14 cellular contexts compared by ENCODE assay signal in the genomic region with DNA sequence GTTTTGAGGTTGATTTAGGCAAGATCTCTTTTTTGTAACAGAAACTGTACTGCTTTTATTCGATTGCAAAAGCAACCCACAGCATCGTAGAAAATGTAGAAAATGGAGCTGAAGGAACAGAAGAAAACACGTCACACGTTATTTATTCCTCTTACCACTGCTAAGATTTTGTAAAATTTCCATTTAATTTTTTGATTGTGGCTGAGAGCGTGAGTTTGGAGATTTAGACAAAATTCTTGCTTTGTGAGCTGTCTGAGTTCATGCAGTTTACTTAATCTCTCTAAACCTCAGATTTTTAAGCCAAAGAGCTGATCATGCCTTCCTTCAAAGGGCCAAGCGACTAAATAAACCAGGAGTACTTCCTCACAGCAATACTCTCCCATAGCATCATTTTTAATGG. TPM values are rescaled to one million over a fixed set of nuclear protein-coding genes. Genes with fewer than 3 reads are reported as not detected.
DNase-seq lines count a peak whose midpoint lies in the region; ATAC-seq and TF ChIP-seq lines count a peak whose summit lies in the region.
"Had no signal": no experiment of that assay in that cellular context is flagged by ENCODE, and none has a peak within 500 bp of the region (broad histone marks: within the 10 kb centered on the region; RNA-seq: fewer than 3 reads in every experiment).

No MANE protein-coding gene starts in this region.

- H3K4me3 ChIP-seq in fibroblast of mammary gland (ENCODE audit: control insufficient read depth, low read depth, low read length) (no peak overlapping the region), gastrocnemius medialis (no peak overlapping the region), testis (no peak overlapping the region)

- H3K27ac ChIP-seq in gastrocnemius medialis (peak overlapping the region; percentile 6 to 47 (median 40)), testis (no peak overlapping the region)

- TF ChIP-seq CTCF in fibroblast of mammary gland (conservative IDR thresholded peaks at IDR 0.05; ENCODE audit: control insufficient read depth, insufficient read depth, low read depth, low read length) (no peak), gastrocnemius medialis (IDR thresholded peaks at IDR 0.05 in 4 of 5, conservative IDR thresholded peaks at IDR 0.05 in 1 of 5) (no peak), testis (IDR thresholded peaks at IDR 0.05) (no peak)

- H3K36me3 ChIP-seq in gastrocnemius medialis (no peaks in the 10 kb centered on the region), testis (ENCODE audit: low read depth, missing control alignments) (no peaks in the 10 kb centered on the region)

- no peak for ATAC-seq in gastrocnemius medialis
- ATAC-seq: Panc1 had no signal

- TF ChIP-seq POLR2A in gastrocnemius medialis (IDR thresholded peaks at IDR 0.05) = no peak
- TF ChIP-seq POLR2A in testis (IDR thresholded peaks at IDR 0.05) = no peak

- H3K27me3 ChIP-seq in gastrocnemius medialis = no peaks in the 10 kb centered on the region
- H3K27me3 ChIP-seq in testis = no peaks in the 10 kb centered on the region

- intact Hi-C loops in gastrocnemius medialis (cut with DNase I; ENCODE audit: low total_unique reads) = no loop called here
- intact Hi-C loops in testis (cut with DNase I; ENCODE audit: low total_unique reads) = no loop called here

- DNase-seq in AG20443 (ENCODE audit: low spot score) = peak; percentile 65
- peak; percentile 39 for DNase-seq in NCI-H82 treated with DMSO at 0.1 percent for 48 hours (lab: John Stamatoyannopoulos, UW; ENCODE audit: unreplicated experiment)
- peak; percentile 64 for DNase-seq in fibroblast of mammary gland (ENCODE audit: low read depth)
- DNase-seq in gastrocnemius medialis = no peak
- no peak for DNase-seq in putamen (ENCODE audit: low spot score)
- DNase-seq in ureter (ENCODE audit: low spot score) = no peak
- DNase-seq in kidney glomerular epithelial cell (lab: John Stamatoyannopoulos, UW) = no peak
- DNase-seq in testis = no peak
- DNase-seq: activated T-cell treated with anti-CD3 and anti-CD28 coated beads, Interleukin-2, amount 50 U/mL, for 1 hour; CD8-positive, alpha-beta memory T cell; cerebellar nuclear complex; NCI-H1694 treated with DMSO at 0.1 percent for 48 hours; stimulated activated CD4-positive, alpha-beta T cell treated with anti-CD3 and anti-CD28 coated beads, Interleukin-4, amount 100 ng/mL, for 1 hour had no signal

- in situ Hi-C loops in gastrocnemius medialis (cut with MboI; ENCODE audit: low sequenced_read_pairs in 4 of 4) = no loop called here

- peaks cover 0 to 14% of the 10 kb centered on the region in 2 donors for H3K4me1 ChIP-seq in gastrocnemius medialis
- peaks cover 7% of the 10 kb centered on the region for H3K4me1 ChIP-seq in testis

- H3K9me3 ChIP-seq in gastrocnemius medialis (no peaks in the 10 kb centered on the region), testis (no peaks in the 10 kb centered on the region)

- WGBS in testis, 2 donors = 73 to 91% methylated on average over 6 of the region's 6 CpGs

RNA-seq across cellular contexts. Expression of gene DPYSL3, which starts 24.8 kb away (rescaled TPM):
- total RNA-seq in gastrocnemius medialis = 10 to 100 TPM; 11.7 to 45.8 (median 26.0) TPM
- 130 TPM for total RNA-seq in ureter
- total RNA-seq in testis = 10 to 100 TPM; 42.5 to 68.9 TPM
- 71.6 TPM for polyA plus RNA-seq in testis (ENCODE audit: insufficient read depth, low read depth, low replicate concordance)
- polyA plus RNA-seq: CD8-positive, alpha-beta memory T cell had no signal

Comparison
In these comparisons a context has a peak if more than half of its experiments do, and no peak if none do; other contexts are left out.
1. DNase-seq: peak in AG20443 (single experiment), NCI-H82 treated with DMSO at 0.1 percent for 48 hours (single experiment) and fibroblast of mammary gland (single experiment); none in gastrocnemius medialis (0 of 2), putamen (single experiment), ureter (single experiment), kidney glomerular epithelial cell (single experiment) and testis (single experiment).
2. H3K27ac ChIP-seq: peak in gastrocnemius medialis (4 of 4); none in testis (0 of 2).